Comparison of ENCODE assay signal across 1 cellular context in the genomic region with DNA sequence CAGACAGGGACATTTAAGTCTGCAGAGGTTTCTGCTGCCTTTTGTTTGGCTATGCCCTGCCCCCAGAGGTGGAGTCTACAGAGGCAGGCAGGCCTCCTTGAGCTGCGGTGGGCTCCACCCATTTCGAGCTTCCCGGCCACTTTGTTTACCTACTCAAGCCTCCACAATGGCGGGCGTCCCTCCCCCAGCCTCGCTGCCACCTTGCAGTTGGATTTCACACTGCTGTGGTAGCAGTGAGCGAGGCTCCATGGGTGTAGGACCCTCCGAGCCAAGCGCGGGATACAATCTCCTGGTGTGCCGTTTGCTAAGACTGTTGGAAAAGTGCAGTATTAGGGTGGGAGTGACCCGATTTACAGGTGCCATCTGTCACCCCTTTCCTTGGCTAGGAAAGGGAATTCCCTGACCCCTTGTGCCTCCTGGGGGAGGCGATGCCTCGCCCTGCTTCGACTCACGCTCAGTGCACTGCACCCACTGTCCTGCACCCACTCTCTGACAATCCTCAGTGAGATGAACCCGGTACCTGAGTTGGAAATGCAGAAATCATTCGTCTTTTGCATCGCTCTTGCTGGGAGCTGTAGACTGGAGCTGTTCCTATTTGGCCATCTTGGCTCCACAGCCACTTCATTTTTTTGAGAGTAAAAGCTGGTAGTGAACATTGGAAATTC.
TF ChIP-seq lines count a peak whose summit lies in the region.

No MANE protein-coding gene starts in this region.

TF ChIP-seq in K562, 482 proteins besides CTCF, POLR2A, EP300 and RAD21:
- peak; percentile 12 for TF ChIP-seq ZNF766 (CRISPR knock-in tag; conservative IDR thresholded peaks at IDR 0.05)
